Comparison of ENCODE assay signal across 2 cellular contexts in genomic region chr2:224817676-224818075, GRCh38.
TF ChIP-seq lines count a peak whose summit lies in the region.

No MANE protein-coding gene starts in this region.

TF ChIP-seq in IMR-90, 13 proteins besides CTCF, POLR2A, EP300 and RAD21:
- no peak for TF ChIP-seq CHD1 (IDR thresholded peaks at IDR 0.05; ENCODE audit: low read depth, low read length)
- no peak for TF ChIP-seq RFX5 (IDR thresholded peaks at IDR 0.05; ENCODE audit: low read depth, low read length)

TF ChIP-seq in endothelial cell of umbilical vein, 7 proteins besides CTCF, POLR2A, EP300 and RAD21:
- TF ChIP-seq GATA2 (IDR thresholded peaks at IDR 0.05; ENCODE audit: insufficient read depth, insufficient read length, low read depth, low read length) (no peak), POLR2AphosphoS5 (IDR thresholded peaks at IDR 0.05; ENCODE audit: insufficient read depth, low read depth, low read length) (no peak), MYC (IDR thresholded peaks at IDR 0.05; ENCODE audit: low read depth, low read length) (no peak), EZH2 (IDR thresholded peaks at IDR 0.05; ENCODE audit: borderline replicate concordance, low read depth, low read length, severe bottlenecking) (no peak), FOS (IDR thresholded peaks at IDR 0.05; ENCODE audit: borderline replicate concordance, insufficient read depth, low read length) (no peak), JUN (IDR thresholded peaks at IDR 0.05; ENCODE audit: borderline replicate concordance, insufficient read depth, insufficient read length, low read depth) (no peak)
- TF ChIP-seq, protein P1, sequence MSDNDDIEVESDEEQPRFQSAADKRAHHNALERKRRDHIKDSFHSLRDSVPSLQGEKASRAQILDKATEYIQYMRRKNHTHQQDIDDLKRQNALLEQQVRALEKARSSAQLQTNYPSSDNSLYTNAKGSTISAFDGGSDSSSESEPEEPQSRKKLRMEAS (IDR thresholded peaks at IDR 0.05; ENCODE audit: insufficient read depth, insufficient read length): no peak
